ENCODE assay signal across 33 cellular contexts in genomic region chr1:235958021-235958420, GRCh38.
"Had no signal": no experiment of that assay in that cellular context is flagged by ENCODE, and none has a peak within 500 bp of the region (broad histone marks: within the 10 kb centered on the region; RNA-seq: fewer than 3 reads in every experiment).

No MANE protein-coding gene starts in this region.

- H3K4me3 Mint-ChIP-seq: activated CD8-positive, alpha-beta T cell treated with anti-CD3 and anti-CD28 coated beads for 36 hours; activated naive CD8-positive, alpha-beta T cell; activated T-cell treated with anti-CD3 and anti-CD28 coated beads, Interleukin-2, amount 50 U/mL, for 4 hours; activated T-helper 17 cell treated with anti-CD3 and anti-CD28 coated beads, Interleukin-2, amount 50 U/mL, for 72 hours; central memory CD8-positive, alpha-beta T cell; dendritic cell treated with granulocyte-macrophage colony-stimulating factor and Interleukin-4, amounts not matched to agents 40 ng/mL and 50 ng/mL, for 4 days; endodermal cell; T-helper 17 cell; WTC11 had no signal

- ATAC-seq: activated CD4-positive, CD25-positive, alpha-beta regulatory T cell treated with anti-CD3 and anti-CD28 coated beads, Interleukin-2, amount 50 U/mL, for 24 hours; activated CD8-positive, alpha-beta T cell treated with anti-CD3 and anti-CD28 coated beads for 36 hours; activated T-cell treated with anti-CD3 and anti-CD28 coated beads, Interleukin-2, amount 50 U/mL, for 4 hours; activated T-helper 17 cell treated with anti-CD3 and anti-CD28 coated beads, Interleukin-2, amount 50 U/mL, for 72 hours; esophagus mucosa; T-helper 17 cell; WTC11 had no signal

- H3K27me3 ChIP-seq: brain microvascular endothelial cell, dorsolateral prefrontal cortex had no signal

- H3K9me3 Mint-ChIP-seq: activated CD8-positive, alpha-beta T cell treated with anti-CD3 and anti-CD28 coated beads for 36 hours; activated T-cell treated with anti-CD3 and anti-CD28 coated beads, Interleukin-2, amount 50 U/mL, for 4 hours; activated T-helper 17 cell treated with anti-CD3 and anti-CD28 coated beads, Interleukin-2, amount 50 U/mL, for 72 hours; central memory CD8-positive, alpha-beta T cell; dendritic cell treated with granulocyte-macrophage colony-stimulating factor and Interleukin-4, amounts not matched to agents 40 ng/mL and 50 ng/mL, for 4 days; endodermal cell; WTC11 had no signal

- H3K27ac ChIP-seq: brain microvascular endothelial cell, coronary artery, dorsolateral prefrontal cortex, VCaP had no signal

- H3K4me3 ChIP-seq: coronary artery, dorsolateral prefrontal cortex had no signal

- H3K36me3 ChIP-seq: brain microvascular endothelial cell had no signal

- FAIRE-seq: astrocyte, bronchial epithelial cell, frontal cortex, TTC549 had no signal

- DNase-seq: activated CD4-positive, alpha-beta T cell treated with anti-CD3 and anti-CD28 coated beads for 48 hours; activated CD4-positive, alpha-beta T cell treated with anti-CD3 and anti-CD28 coated beads, Interleukin-2, amount 50 U/mL, for 1 hour; activated CD4-positive, alpha-beta T cell treated with anti-CD3 and anti-CD28 coated beads, Interleukin-2, amount 50 U/mL, for 48 hours; activated CD8-positive, alpha-beta memory T cell treated with anti-CD3 and anti-CD28 coated beads for 24 hours; activated CD8-positive, alpha-beta T cell treated with anti-CD3 and anti-CD28 coated beads for 36 hours; activated effector memory CD4-positive, alpha-beta T cell treated with Interleukin-2 at 50 U/mL for 16 hours; activated gamma-delta T cell treated with Interleukin-2 at 50 U/mL for 16 hours; activated naive CD4-positive, alpha-beta T cell treated with anti-CD3 and anti-CD28 coated beads, Interleukin-2, amount 50 U/mL, for 16 hours; activated naive CD4-positive, alpha-beta T cell treated with Interleukin-2 at 50 U/mL for 16 hours; activated T-cell treated with anti-CD3 and anti-CD28 coated beads, Interleukin-2, amount 50 U/mL, for 4 hours; amniotic stem cell; anterior cingulate cortex; brain microvascular endothelial cell; dorsolateral prefrontal cortex; effector memory CD4-positive, alpha-beta T cell; endodermal cell; foreskin fibroblast; head of caudate nucleus; T-helper 1 cell; T-helper 17 cell had no signal

- H3K27ac Mint-ChIP-seq: activated CD8-positive, alpha-beta T cell treated with anti-CD3 and anti-CD28 coated beads for 36 hours; activated naive CD8-positive, alpha-beta T cell; activated T-helper 17 cell treated with anti-CD3 and anti-CD28 coated beads, Interleukin-2, amount 50 U/mL, for 72 hours; dendritic cell treated with granulocyte-macrophage colony-stimulating factor and Interleukin-4, amounts not matched to agents 40 ng/mL and 50 ng/mL, for 4 days; endodermal cell; T-helper 17 cell; WTC11 had no signal

- H3K27me3 Mint-ChIP-seq: activated CD8-positive, alpha-beta T cell treated with anti-CD3 and anti-CD28 coated beads for 36 hours; activated naive CD8-positive, alpha-beta T cell; activated T-helper 17 cell treated with anti-CD3 and anti-CD28 coated beads, Interleukin-2, amount 50 U/mL, for 72 hours; central memory CD8-positive, alpha-beta T cell had no signal

- H3K4me1 Mint-ChIP-seq: WTC11 had no signal
